Comparison of ENCODE assay signal across 1 cellular context in the genomic region with DNA sequence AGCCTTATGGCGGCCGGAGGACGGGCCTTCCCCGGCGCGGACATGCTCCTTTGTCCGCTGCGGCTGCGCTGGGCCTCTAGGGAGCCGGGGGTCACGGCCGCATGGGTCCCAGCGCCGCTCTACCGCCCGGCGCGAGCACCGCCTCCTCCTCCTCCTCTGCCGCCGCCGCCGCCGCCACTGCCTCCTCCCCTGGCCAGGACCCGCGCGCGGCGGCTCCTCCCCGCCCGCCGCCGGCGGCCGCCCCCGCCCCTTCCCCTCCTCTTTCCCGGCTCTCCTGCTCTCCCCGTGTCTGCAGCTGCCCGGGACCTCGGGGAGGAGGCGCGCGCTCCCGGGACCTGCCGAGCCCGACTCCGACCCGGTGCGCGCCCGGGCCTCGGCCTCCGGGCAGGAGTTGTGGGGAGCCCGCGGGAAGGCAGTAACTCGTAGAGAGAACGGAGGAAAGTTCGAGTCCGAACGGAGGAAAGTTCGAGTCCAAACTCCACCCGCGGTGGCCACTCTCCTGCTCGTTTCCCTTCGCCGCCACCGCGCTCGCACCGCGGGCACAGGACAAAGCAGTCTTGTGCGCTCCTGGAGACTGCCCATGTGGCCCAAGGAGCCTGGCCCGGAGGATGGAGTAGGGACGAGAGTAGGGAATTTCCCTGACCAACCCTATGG.
A peak's percentile ranks its signal among the peaks of the same experiment; 100 is the strongest.
TF ChIP-seq lines count a peak whose summit lies in the region.

A gene with protein sequence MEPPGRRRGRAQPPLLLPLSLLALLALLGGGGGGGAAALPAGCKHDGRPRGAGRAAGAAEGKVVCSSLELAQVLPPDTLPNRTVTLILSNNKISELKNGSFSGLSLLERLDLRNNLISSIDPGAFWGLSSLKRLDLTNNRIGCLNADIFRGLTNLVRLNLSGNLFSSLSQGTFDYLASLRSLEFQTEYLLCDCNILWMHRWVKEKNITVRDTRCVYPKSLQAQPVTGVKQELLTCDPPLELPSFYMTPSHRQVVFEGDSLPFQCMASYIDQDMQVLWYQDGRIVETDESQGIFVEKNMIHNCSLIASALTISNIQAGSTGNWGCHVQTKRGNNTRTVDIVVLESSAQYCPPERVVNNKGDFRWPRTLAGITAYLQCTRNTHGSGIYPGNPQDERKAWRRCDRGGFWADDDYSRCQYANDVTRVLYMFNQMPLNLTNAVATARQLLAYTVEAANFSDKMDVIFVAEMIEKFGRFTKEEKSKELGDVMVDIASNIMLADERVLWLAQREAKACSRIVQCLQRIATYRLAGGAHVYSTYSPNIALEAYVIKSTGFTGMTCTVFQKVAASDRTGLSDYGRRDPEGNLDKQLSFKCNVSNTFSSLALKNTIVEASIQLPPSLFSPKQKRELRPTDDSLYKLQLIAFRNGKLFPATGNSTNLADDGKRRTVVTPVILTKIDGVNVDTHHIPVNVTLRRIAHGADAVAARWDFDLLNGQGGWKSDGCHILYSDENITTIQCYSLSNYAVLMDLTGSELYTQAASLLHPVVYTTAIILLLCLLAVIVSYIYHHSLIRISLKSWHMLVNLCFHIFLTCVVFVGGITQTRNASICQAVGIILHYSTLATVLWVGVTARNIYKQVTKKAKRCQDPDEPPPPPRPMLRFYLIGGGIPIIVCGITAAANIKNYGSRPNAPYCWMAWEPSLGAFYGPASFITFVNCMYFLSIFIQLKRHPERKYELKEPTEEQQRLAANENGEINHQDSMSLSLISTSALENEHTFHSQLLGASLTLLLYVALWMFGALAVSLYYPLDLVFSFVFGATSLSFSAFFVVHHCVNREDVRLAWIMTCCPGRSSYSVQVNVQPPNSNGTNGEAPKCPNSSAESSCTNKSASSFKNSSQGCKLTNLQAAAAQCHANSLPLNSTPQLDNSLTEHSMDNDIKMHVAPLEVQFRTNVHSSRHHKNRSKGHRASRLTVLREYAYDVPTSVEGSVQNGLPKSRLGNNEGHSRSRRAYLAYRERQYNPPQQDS (N-terminal part only) (minus strand): TSS at position 179 of the 654 bp plus-strand sequence. CDS start 282 bp downstream, outside the sequence.

TF ChIP-seq in HepG2, 621 proteins besides CTCF, POLR2A, EP300 and RAD21 (continued from another document):
- TF ChIP-seq, protein P1, sequence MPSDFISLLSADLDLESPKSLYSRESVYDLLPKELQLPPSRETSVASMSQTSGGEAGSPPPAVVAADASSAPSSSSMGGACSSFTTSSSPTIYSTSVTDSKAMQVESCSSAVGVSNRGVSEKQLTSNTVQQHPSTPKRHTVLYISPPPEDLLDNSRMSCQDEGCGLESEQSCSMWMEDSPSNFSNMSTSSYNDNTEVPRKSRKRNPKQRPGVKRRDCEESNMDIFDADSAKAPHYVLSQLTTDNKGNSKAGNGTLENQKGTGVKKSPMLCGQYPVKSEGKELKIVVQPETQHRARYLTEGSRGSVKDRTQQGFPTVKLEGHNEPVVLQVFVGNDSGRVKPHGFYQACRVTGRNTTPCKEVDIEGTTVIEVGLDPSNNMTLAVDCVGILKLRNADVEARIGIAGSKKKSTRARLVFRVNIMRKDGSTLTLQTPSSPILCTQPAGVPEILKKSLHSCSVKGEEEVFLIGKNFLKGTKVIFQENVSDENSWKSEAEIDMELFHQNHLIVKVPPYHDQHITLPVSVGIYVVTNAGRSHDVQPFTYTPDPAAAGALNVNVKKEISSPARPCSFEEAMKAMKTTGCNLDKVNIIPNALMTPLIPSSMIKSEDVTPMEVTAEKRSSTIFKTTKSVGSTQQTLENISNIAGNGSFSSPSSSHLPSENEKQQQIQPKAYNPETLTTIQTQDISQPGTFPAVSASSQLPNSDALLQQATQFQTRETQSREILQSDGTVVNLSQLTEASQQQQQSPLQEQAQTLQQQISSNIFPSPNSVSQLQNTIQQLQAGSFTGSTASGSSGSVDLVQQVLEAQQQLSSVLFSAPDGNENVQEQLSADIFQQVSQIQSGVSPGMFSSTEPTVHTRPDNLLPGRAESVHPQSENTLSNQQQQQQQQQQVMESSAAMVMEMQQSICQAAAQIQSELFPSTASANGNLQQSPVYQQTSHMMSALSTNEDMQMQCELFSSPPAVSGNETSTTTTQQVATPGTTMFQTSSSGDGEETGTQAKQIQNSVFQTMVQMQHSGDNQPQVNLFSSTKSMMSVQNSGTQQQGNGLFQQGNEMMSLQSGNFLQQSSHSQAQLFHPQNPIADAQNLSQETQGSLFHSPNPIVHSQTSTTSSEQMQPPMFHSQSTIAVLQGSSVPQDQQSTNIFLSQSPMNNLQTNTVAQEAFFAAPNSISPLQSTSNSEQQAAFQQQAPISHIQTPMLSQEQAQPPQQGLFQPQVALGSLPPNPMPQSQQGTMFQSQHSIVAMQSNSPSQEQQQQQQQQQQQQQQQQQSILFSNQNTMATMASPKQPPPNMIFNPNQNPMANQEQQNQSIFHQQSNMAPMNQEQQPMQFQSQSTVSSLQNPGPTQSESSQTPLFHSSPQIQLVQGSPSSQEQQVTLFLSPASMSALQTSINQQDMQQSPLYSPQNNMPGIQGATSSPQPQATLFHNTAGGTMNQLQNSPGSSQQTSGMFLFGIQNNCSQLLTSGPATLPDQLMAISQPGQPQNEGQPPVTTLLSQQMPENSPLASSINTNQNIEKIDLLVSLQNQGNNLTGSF (CRISPR knock-in tag; IDR thresholded peaks at IDR 0.05): no peak
- TF ChIP-seq CC2D1A (CRISPR knock-in tag; IDR thresholded peaks at IDR 0.05) (no peak), RAD51 (IDR thresholded peaks at IDR 0.05; ENCODE audit: borderline replicate concordance) (no peak), ZNF10 (CRISPR knock-in tag; IDR thresholded peaks at IDR 0.05; ENCODE audit: borderline replicate concordance, low read depth) (no peak), ZNF383 (CRISPR knock-in tag; IDR thresholded peaks at IDR 0.05; ENCODE audit: borderline replicate concordance) (no peak), CENPX (CRISPR knock-in tag; IDR thresholded peaks at IDR 0.05) (no peak), PHF8 (CRISPR knock-in tag; IDR thresholded peaks at IDR 0.05) (peak; percentile 72), ZNF20 (CRISPR knock-in tag; IDR thresholded peaks at IDR 0.05) (no peak), KAT7 (CRISPR knock-in tag; IDR thresholded peaks at IDR 0.05; ENCODE audit: borderline replicate concordance) (no peak), KDM4B (CRISPR knock-in tag; IDR thresholded peaks at IDR 0.05) (no peak), IRX3 (CRISPR knock-in tag; IDR thresholded peaks at IDR 0.05; ENCODE audit: borderline replicate concordance, low read depth) (no peak)
- TF ChIP-seq, protein P2, sequence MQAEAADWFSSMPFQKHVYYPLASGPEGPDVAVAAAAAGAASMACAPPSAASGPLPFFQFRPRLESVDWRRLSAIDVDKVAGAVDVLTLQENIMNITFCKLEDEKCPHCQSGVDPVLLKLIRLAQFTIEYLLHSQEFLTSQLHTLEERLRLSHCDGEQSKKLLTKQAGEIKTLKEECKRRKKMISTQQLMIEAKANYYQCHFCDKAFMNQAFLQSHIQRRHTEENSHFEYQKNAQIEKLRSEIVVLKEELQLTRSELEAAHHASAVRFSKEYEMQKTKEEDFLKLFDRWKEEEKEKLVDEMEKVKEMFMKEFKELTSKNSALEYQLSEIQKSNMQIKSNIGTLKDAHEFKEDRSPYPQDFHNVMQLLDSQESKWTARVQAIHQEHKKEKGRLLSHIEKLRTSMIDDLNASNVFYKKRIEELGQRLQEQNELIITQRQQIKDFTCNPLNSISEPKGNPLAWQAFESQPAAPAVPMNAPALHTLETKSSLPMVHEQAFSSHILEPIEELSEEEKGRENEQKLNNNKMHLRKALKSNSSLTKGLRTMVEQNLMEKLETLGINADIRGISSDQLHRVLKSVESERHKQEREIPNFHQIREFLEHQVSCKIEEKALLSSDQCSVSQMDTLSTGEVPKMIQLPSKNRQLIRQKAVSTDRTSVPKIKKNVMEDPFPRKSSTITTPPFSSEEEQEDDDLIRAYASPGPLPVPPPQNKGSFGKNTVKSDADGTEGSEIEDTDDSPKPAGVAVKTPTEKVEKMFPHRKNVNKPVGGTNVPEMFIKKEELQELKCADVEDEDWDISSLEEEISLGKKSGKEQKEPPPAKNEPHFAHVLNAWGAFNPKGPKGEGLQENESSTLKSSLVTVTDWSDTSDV (CRISPR knock-in tag; IDR thresholded peaks at IDR 0.05): no peak
- TF ChIP-seq, protein P3, sequence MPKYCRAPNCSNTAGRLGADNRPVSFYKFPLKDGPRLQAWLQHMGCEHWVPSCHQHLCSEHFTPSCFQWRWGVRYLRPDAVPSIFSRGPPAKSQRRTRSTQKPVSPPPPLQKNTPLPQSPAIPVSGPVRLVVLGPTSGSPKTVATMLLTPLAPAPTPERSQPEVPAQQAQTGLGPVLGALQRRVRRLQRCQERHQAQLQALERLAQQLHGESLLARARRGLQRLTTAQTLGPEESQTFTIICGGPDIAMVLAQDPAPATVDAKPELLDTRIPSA (CRISPR knock-in tag; IDR thresholded peaks at IDR 0.05; ENCODE audit: borderline replicate concordance): no peak
- TF ChIP-seq, protein P4, sequence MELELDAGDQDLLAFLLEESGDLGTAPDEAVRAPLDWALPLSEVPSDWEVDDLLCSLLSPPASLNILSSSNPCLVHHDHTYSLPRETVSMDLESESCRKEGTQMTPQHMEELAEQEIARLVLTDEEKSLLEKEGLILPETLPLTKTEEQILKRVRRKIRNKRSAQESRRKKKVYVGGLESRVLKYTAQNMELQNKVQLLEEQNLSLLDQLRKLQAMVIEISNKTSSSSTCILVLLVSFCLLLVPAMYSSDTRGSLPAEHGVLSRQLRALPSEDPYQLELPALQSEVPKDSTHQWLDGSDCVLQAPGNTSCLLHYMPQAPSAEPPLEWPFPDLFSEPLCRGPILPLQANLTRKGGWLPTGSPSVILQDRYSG (CRISPR knock-in tag; IDR thresholded peaks at IDR 0.05): no peak
- TF ChIP-seq, protein P5, sequence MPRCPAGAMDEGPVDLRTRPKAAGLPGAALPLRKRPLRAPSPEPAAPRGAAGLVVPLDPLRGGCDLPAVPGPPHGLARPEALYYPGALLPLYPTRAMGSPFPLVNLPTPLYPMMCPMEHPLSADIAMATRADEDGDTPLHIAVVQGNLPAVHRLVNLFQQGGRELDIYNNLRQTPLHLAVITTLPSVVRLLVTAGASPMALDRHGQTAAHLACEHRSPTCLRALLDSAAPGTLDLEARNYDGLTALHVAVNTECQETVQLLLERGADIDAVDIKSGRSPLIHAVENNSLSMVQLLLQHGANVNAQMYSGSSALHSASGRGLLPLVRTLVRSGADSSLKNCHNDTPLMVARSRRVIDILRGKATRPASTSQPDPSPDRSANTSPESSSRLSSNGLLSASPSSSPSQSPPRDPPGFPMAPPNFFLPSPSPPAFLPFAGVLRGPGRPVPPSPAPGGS (CRISPR knock-in tag; IDR thresholded peaks at IDR 0.05): peak; percentile 79; the same call in 1 of the 2 replicates
- TF ChIP-seq, protein P6, sequence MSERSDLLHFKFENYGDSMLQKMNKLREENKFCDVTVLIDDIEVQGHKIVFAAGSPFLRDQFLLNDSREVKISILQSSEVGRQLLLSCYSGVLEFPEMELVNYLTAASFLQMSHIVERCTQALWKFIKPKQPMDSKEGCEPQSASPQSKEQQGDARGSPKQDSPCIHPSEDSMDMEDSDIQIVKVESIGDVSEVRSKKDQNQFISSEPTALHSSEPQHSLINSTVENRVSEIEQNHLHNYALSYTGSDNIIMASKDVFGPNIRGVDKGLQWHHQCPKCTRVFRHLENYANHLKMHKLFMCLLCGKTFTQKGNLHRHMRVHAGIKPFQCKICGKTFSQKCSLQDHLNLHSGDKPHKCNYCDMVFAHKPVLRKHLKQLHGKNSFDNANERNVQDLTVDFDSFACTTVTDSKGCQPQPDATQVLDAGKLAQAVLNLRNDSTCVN (CRISPR knock-in tag; IDR thresholded peaks at IDR 0.05; ENCODE audit: borderline replicate concordance): no peak
